ENCODE assay signal across 8 cellular contexts in genomic region chr4:185811509-185812364, GRCh38. TPM values are rescaled to one million over a fixed set of nuclear protein-coding genes. Genes with fewer than 3 reads are reported as not detected.
A peak's percentile ranks its signal among the peaks of the same experiment; 100 is the strongest.
DNase-seq lines count a peak whose midpoint lies in the region; TF ChIP-seq lines count a peak whose summit lies in the region.

TSS of gene SORBS2 (minus strand) at chr4:185812194. CDS start at chr4:185690571, 121,623 bp downstream.

- no peaks in the 10 kb centered on the region; the same call in 1 of the 2 replicates for H3K27me3 ChIP-seq in HAP-1 (ENCODE audit: low read depth)
- H3K27me3 ChIP-seq in adrenal gland: no peaks in the 10 kb centered on the region
- H3K27me3 ChIP-seq in left ventricle myocardium inferior (ENCODE audit: low read depth): no peaks in the 10 kb centered on the region
- H3K27me3 ChIP-seq in rectal smooth muscle tissue (ENCODE audit: control insufficient read depth, insufficient read depth, low read length): no peaks in the 10 kb centered on the region

- H3K9me3 ChIP-seq in HAP-1 (no peaks in the 10 kb centered on the region), adrenal gland (replicated peaks in 1 of 3) (no peaks in the 10 kb centered on the region), left ventricle myocardium inferior (replicated peaks) (no peaks in the 10 kb centered on the region)

- no peaks in the 10 kb centered on the region for H3K9me3 Mint-ChIP-seq in activated naive CD4-positive, alpha-beta T cell treated with anti-CD3 and anti-CD28 coated beads for 36 hours
- H3K9me3 Mint-ChIP-seq in activated T-helper 1 cell treated with anti-CD3 and anti-CD28 coated beads, Interleukin-12 subunit alpha, Interleukin-12 subunit beta, Interleukin-2, Interleukin-4 antibody, amounts not matched to agents 30 ng/mL and 10 ng/mL and 1 ng/mL, durations not matched to agents 14 hours and 24 hours and 36 hours: no peaks in the 10 kb centered on the region

- no peaks in the 10 kb centered on the region for H3K36me3 Mint-ChIP-seq in activated naive CD4-positive, alpha-beta T cell treated with anti-CD3 and anti-CD28 coated beads for 36 hours (ENCODE audit: low read depth)
- H3K36me3 Mint-ChIP-seq in activated T-helper 1 cell treated with anti-CD3 and anti-CD28 coated beads, Interleukin-12 subunit alpha, Interleukin-12 subunit beta, Interleukin-2, Interleukin-4 antibody, amounts not matched to agents 30 ng/mL and 10 ng/mL and 1 ng/mL, durations not matched to agents 14 hours and 24 hours and 36 hours (ENCODE audit: low read depth): no peaks in the 10 kb centered on the region

- CTCF ChIA-PET in activated naive CD4-positive, alpha-beta T cell treated with anti-CD3 and anti-CD28 coated beads for 36 hours (lab: Charles Lee): no interaction called here

- 42 to 61% (median 56%) methylated on average over 11 to 20 of the region's 20 CpGs for WGBS in adrenal gland, 4 donors

- DNase-seq in GM12864 (ENCODE audit: low read depth): peak; percentile 67
- DNase-seq in HAP-1 (ENCODE audit: low spot score in 2 of 2): peak; percentile 34 to 42
- DNase-seq in NAMALWA (ENCODE audit: low spot score): peak; percentile 87
- DNase-seq in adrenal gland: peak in 5 of 7 donors; percentile 40 to 80 (median 50)
- no peak for DNase-seq in left ventricle myocardium inferior
- no peak for DNase-seq in activated naive CD4-positive, alpha-beta T cell treated with anti-CD3 and anti-CD28 coated beads for 36 hours
- no peak for DNase-seq in activated T-helper 1 cell treated with anti-CD3 and anti-CD28 coated beads, Interleukin-12 subunit alpha, Interleukin-12 subunit beta, Interleukin-2, Interleukin-4 antibody, amounts not matched to agents 30 ng/mL and 10 ng/mL and 1 ng/mL, durations not matched to agents 14 hours and 24 hours and 36 hours (ENCODE audit: low spot score)

- TF ChIP-seq POLR2A in adrenal gland (IDR thresholded peaks at IDR 0.05): peak in 1 of 2 donors; percentile 43

- no peaks in the 10 kb centered on the region for H3K4me1 Mint-ChIP-seq in activated naive CD4-positive, alpha-beta T cell treated with anti-CD3 and anti-CD28 coated beads for 36 hours (ENCODE audit: low read depth)
- no peaks in the 10 kb centered on the region for H3K4me1 Mint-ChIP-seq in activated T-helper 1 cell treated with anti-CD3 and anti-CD28 coated beads, Interleukin-12 subunit alpha, Interleukin-12 subunit beta, Interleukin-2, Interleukin-4 antibody, amounts not matched to agents 30 ng/mL and 10 ng/mL and 1 ng/mL, durations not matched to agents 14 hours and 24 hours and 36 hours (ENCODE audit: low read depth)

- peak within 1 kb of the TSS in 2 of 5 donors; percentile 52 to 73 for H3K27ac ChIP-seq in adrenal gland
- H3K27ac ChIP-seq in left ventricle myocardium inferior (replicated peaks): peak within 1 kb of the TSS; percentile 90
- H3K27ac ChIP-seq in rectal smooth muscle tissue (ENCODE audit: low read depth, low read length): peak within 1 kb of the TSS; percentile 77

- intact Hi-C loops in adrenal gland (cut with DNase I): no loop called here
- intact Hi-C loops in left ventricle myocardium inferior (cut with micrococcal nuclease): no loop called here
- intact Hi-C loops in activated naive CD4-positive, alpha-beta T cell treated with anti-CD3 and anti-CD28 coated beads for 36 hours (cut with micrococcal nuclease): no loop called here
- intact Hi-C loops in activated T-helper 1 cell treated with anti-CD3 and anti-CD28 coated beads, Interleukin-12 subunit alpha, Interleukin-12 subunit beta, Interleukin-2, Interleukin-4 antibody, amounts not matched to agents 30 ng/mL and 10 ng/mL and 1 ng/mL, durations not matched to agents 14 hours and 24 hours and 36 hours (cut with micrococcal nuclease): no loop called here

- no peak within 1 kb of the TSS for H3K4me3 Mint-ChIP-seq in activated naive CD4-positive, alpha-beta T cell treated with anti-CD3 and anti-CD28 coated beads for 36 hours
- no peak within 1 kb of the TSS for H3K4me3 Mint-ChIP-seq in activated T-helper 1 cell treated with anti-CD3 and anti-CD28 coated beads, Interleukin-12 subunit alpha, Interleukin-12 subunit beta, Interleukin-2, Interleukin-4 antibody, amounts not matched to agents 30 ng/mL and 10 ng/mL and 1 ng/mL, durations not matched to agents 14 hours and 24 hours and 36 hours

- no peak within 1 kb of the TSS for H3K27ac Mint-ChIP-seq in activated naive CD4-positive, alpha-beta T cell treated with anti-CD3 and anti-CD28 coated beads for 36 hours
- no peak within 1 kb of the TSS for H3K27ac Mint-ChIP-seq in activated T-helper 1 cell treated with anti-CD3 and anti-CD28 coated beads, Interleukin-12 subunit alpha, Interleukin-12 subunit beta, Interleukin-2, Interleukin-4 antibody, amounts not matched to agents 30 ng/mL and 10 ng/mL and 1 ng/mL, durations not matched to agents 14 hours and 24 hours and 36 hours

- no peaks in the 10 kb centered on the region for H3K36me3 ChIP-seq in HAP-1 (replicated peaks)
- H3K36me3 ChIP-seq in adrenal gland (replicated peaks in 1 of 2): no peaks in the 10 kb centered on the region
- H3K36me3 ChIP-seq in left ventricle myocardium inferior: no peaks in the 10 kb centered on the region
- no peaks in the 10 kb centered on the region for H3K36me3 ChIP-seq in rectal smooth muscle tissue (ENCODE audit: control insufficient read depth, insufficient read depth, low read length)

- H3K4me1 ChIP-seq in HAP-1 (peaks cover 6% of the 10 kb centered on the region), adrenal gland (replicated peaks in 1 of 2) (peaks cover 0 to 8% of the 10 kb centered on the region in 2 donors), left ventricle myocardium inferior (peaks cover 17% of the 10 kb centered on the region), rectal smooth muscle tissue (ENCODE audit: control insufficient read depth, insufficient read depth, low read length) (no peaks in the 10 kb centered on the region)

- H3K9ac ChIP-seq in rectal smooth muscle tissue (ENCODE audit: low read length): peak within 1 kb of the TSS; percentile 38

- H3K27me3 Mint-ChIP-seq in activated naive CD4-positive, alpha-beta T cell treated with anti-CD3 and anti-CD28 coated beads for 36 hours (ENCODE audit: low read depth): peaks cover 12% of the 10 kb centered on the region
- H3K27me3 Mint-ChIP-seq in activated T-helper 1 cell treated with anti-CD3 and anti-CD28 coated beads, Interleukin-12 subunit alpha, Interleukin-12 subunit beta, Interleukin-2, Interleukin-4 antibody, amounts not matched to agents 30 ng/mL and 10 ng/mL and 1 ng/mL, durations not matched to agents 14 hours and 24 hours and 36 hours (ENCODE audit: insufficient read depth): peaks cover 3% of the 10 kb centered on the region

- TF ChIP-seq CTCF in GM12864 (IDR thresholded peaks at IDR 0.05; ENCODE audit: low read depth, low read length, missing control alignments) (no peak), adrenal gland (IDR thresholded peaks at IDR 0.05) (no peak), left ventricle myocardium inferior (IDR thresholded peaks at IDR 0.05; ENCODE audit: borderline replicate concordance) (no peak)

- in situ Hi-C loops in HAP-1 (cut with MboI; ENCODE audit: low sequenced_read_pairs): no loop called here

- H3K4me3 ChIP-seq in GM12864 (ENCODE audit: low read depth, low read length) (peak within 1 kb of the TSS; percentile 53), HAP-1 (no peak within 1 kb of the TSS), adrenal gland (peak within 1 kb of the TSS in 1 of 4 donors; percentile 36), left ventricle myocardium inferior (peak within 1 kb of the TSS; percentile 70), rectal smooth muscle tissue (ENCODE audit: low read length) (peak within 1 kb of the TSS; percentile 66)

RNA-seq across cellular contexts. Expression of gene SORBS2, which starts in this region (rescaled TPM):
- 100 to 1,000 TPM; 462 to 875 (median 657) TPM for total RNA-seq in adrenal gland
- 100 to 1,000 TPM; 129 to 542 (median 186) TPM for polyA plus RNA-seq in adrenal gland
- 1,282 TPM for total RNA-seq in left ventricle myocardium inferior
- not detected for total RNA-seq in activated naive CD4-positive, alpha-beta T cell treated with anti-CD3 and anti-CD28 coated beads for 36 hours
- not detected in 2 replicates for total RNA-seq in activated T-helper 1 cell treated with anti-CD3 and anti-CD28 coated beads, Interleukin-12 subunit alpha, Interleukin-12 subunit beta, Interleukin-2, Interleukin-4 antibody, amounts not matched to agents 30 ng/mL and 10 ng/mL and 1 ng/mL, durations not matched to agents 14 hours and 24 hours and 36 hours

Comparison
In these comparisons a context has a peak if more than half of its experiments do, and no peak if none do; other contexts are left out.
1. RNA of gene SORBS2 (total RNA-seq): 1,282 TPM in left ventricle myocardium inferior (single experiment) and 462 to 875 TPM in adrenal gland; not detected in activated T-helper 1 cell treated with anti-CD3 and anti-CD28 coated beads, Interleukin-12 subunit alpha, Interleukin-12 subunit beta, Interleukin-2, Interleukin-4 antibody, amounts not matched to agents 30 ng/mL and 10 ng/mL and 1 ng/mL, durations not matched to agents 14 hours and 24 hours and 36 hours and not detected in activated naive CD4-positive, alpha-beta T cell treated with anti-CD3 and anti-CD28 coated beads for 36 hours; every median in the first group is over 100 times any median in the second.
2. DNase-seq: peak in GM12864 (single experiment), HAP-1 (2 of 2), NAMALWA (single experiment) and adrenal gland (5 of 7); none in left ventricle myocardium inferior (single experiment), activated naive CD4-positive, alpha-beta T cell treated with anti-CD3 and anti-CD28 coated beads for 36 hours (single experiment) and activated T-helper 1 cell treated with anti-CD3 and anti-CD28 coated beads, Interleukin-12 subunit alpha, Interleukin-12 subunit beta, Interleukin-2, Interleukin-4 antibody, amounts not matched to agents 30 ng/mL and 10 ng/mL and 1 ng/mL, durations not matched to agents 14 hours and 24 hours and 36 hours (single experiment).